ENCODE assay signal across 8 cellular contexts in the genomic region with DNA sequence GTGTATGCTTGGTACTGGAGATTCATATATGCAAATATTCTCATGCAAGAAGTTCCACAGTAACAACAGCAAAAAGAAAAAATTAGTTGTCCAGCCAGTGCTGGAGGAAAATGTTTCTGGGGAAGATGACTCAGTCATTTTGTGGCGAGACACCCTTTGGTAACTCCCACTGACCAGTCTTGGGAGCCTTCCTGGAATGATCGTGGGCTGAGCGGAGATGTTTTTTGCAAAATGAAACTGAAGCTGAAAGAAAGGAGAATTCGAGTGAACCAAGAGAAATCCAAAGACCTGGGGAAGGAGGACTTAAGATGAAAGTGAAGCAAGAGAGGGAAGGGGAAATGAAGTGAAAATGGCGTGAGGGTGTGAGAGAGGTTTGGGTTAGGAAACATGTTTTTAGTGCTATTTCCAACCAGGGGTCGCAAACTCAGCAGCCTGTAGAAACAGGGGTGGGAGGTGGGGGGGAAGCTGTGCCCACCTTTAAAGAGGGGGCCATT. TPM values are rescaled to one million over a fixed set of nuclear protein-coding genes. Genes with fewer than 3 reads are reported as not detected.
DNase-seq lines count a peak whose midpoint lies in the region; ATAC-seq and TF ChIP-seq lines count a peak whose summit lies in the region.

No MANE protein-coding gene starts in this region.

- intact Hi-C loops in activated CD8-positive, alpha-beta T cell treated with anti-CD3 and anti-CD28 coated beads for 36 hours (cut with micrococcal nuclease) = no loop called here
- intact Hi-C loops in sigmoid colon (cut with DNase I) = loop anchor here (5.0 kb wide), 1 partner anchor 438 kb away; a partner anchor contains a TSS

- H3K4me1 Mint-ChIP-seq in activated CD8-positive, alpha-beta T cell treated with anti-CD3 and anti-CD28 coated beads for 36 hours (ENCODE audit: low read depth) = peaks cover 22% of the 10 kb centered on the region

- TF ChIP-seq POLR2A in gastroesophageal sphincter (IDR thresholded peaks at IDR 0.05) = no peak
- TF ChIP-seq POLR2A in sigmoid colon (IDR thresholded peaks at IDR 0.05) = no peak

- CTCF ChIA-PET in activated CD8-positive, alpha-beta T cell treated with anti-CD3 and anti-CD28 coated beads for 36 hours (lab: Charles Lee) = interaction anchor here (1.3 kb wide), 1 partner anchor 33 kb away, joined by 7 read pairs; no protein-coding TSS in a partner anchor
- CTCF ChIA-PET in GM10248 (lab: Yijun Ruan, JAX) = interaction anchor here (0.9 to 3.3 kb wide), 4 partner anchors 12 to 253 kb away, joined by 3 to 14 read pairs (median 4); no protein-coding TSS in a partner anchor

- H3K27me3 ChIP-seq in gastroesophageal sphincter (no peaks in the 10 kb centered on the region), sigmoid colon (no peaks in the 10 kb centered on the region)

- H3K4me3 Mint-ChIP-seq in activated CD8-positive, alpha-beta T cell treated with anti-CD3 and anti-CD28 coated beads for 36 hours = peak overlapping the region; percentile 64

- POLR2A ChIA-PET in activated CD8-positive, alpha-beta T cell treated with anti-CD3 and anti-CD28 coated beads for 36 hours (lab: Charles Lee) = interaction anchor here (0.7 to 1.4 kb wide), 3 partner anchors 8 to 405 kb away, joined by 3 read pairs; no protein-coding TSS in a partner anchor
- POLR2A ChIA-PET in GM10248 (lab: Yijun Ruan, JAX) = interaction anchor here (0.6 to 1.1 kb wide), 2 partner anchors 9 to 12 kb away, joined by 3 to 6 read pairs; no protein-coding TSS in a partner anchor

- peaks cover 2% of the 10 kb centered on the region for H3K36me3 Mint-ChIP-seq in activated CD8-positive, alpha-beta T cell treated with anti-CD3 and anti-CD28 coated beads for 36 hours (ENCODE audit: low read depth)

- in situ Hi-C loops in ACHN (cut with HindIII; ENCODE audit: low pct_ligation_motif_present, low pct_unique_long_range_greater_than_20kb, low sequenced_read_pairs) = no loop called here

- H3K4me3 ChIP-seq in gastroesophageal sphincter (peak overlapping the region; percentile 6 to 42), sigmoid colon (peak overlapping the region in 3 of 4 donors; percentile 22 to 39 (median 27))

- H3K36me3 ChIP-seq in gastroesophageal sphincter = peaks cover 0 to 31% of the 10 kb centered on the region in 2 donors
- peaks cover 0 to 27% (median 11%) of the 10 kb centered on the region in 4 donors for H3K36me3 ChIP-seq in sigmoid colon

- ATAC-seq in activated CD8-positive, alpha-beta T cell treated with anti-CD3 and anti-CD28 coated beads for 36 hours = peak; percentile 35
- ATAC-seq in gastroesophageal sphincter (peak; percentile 52), HG03025 (IDR thresholded peaks at IDR 0.05; ENCODE audit: low FRiP score, unreplicated experiment) (no peak)

- H3K9me3 ChIP-seq in gastroesophageal sphincter (no peaks in the 10 kb centered on the region), sigmoid colon (no peaks in the 10 kb centered on the region)

- peaks cover 17% of the 10 kb centered on the region for H3K27me3 Mint-ChIP-seq in activated CD8-positive, alpha-beta T cell treated with anti-CD3 and anti-CD28 coated beads for 36 hours

- DNase-seq in ACHN = peak; percentile 91
- DNase-seq in HPDE6-E6E7 (ENCODE audit: extremely low spot score) = peak; percentile 75
- peak; percentile 56 for DNase-seq in activated CD8-positive, alpha-beta T cell treated with anti-CD3 and anti-CD28 coated beads for 36 hours
- DNase-seq in sigmoid colon = peak; percentile 81
- no peak for DNase-seq in NCI-H345 treated with DMSO at 0.1 percent for 48 hours (lab: John Stamatoyannopoulos, UW; ENCODE audit: unreplicated experiment)
- DNase-seq in GM10248 (ENCODE audit: extremely low spot score) = no peak

- peaks cover 7 to 85% (median 33%) of the 10 kb centered on the region in 3 donors for H3K4me1 ChIP-seq in gastroesophageal sphincter
- H3K4me1 ChIP-seq in sigmoid colon = peaks cover 0 to 69% (median 59%) of the 10 kb centered on the region in 4 donors

- no peaks in the 10 kb centered on the region for H3K9me3 Mint-ChIP-seq in activated CD8-positive, alpha-beta T cell treated with anti-CD3 and anti-CD28 coated beads for 36 hours

- peak overlapping the region; percentile 84 for H3K27ac Mint-ChIP-seq in activated CD8-positive, alpha-beta T cell treated with anti-CD3 and anti-CD28 coated beads for 36 hours

- no peak for TF ChIP-seq EP300 in gastroesophageal sphincter (IDR thresholded peaks at IDR 0.05)
- TF ChIP-seq EP300 in sigmoid colon (IDR thresholded peaks at IDR 0.05) = no peak

- TF ChIP-seq CTCF in activated CD8-positive, alpha-beta T cell treated with anti-CD3 and anti-CD28 coated beads for 36 hours (IDR thresholded peaks at IDR 0.05) = no peak
- TF ChIP-seq CTCF in gastroesophageal sphincter (IDR thresholded peaks at IDR 0.05) (no peak), sigmoid colon (IDR thresholded peaks at IDR 0.05) (no peak), GM10248 (IDR thresholded peaks at IDR 0.05; ENCODE audit: control extremely low read depth, extremely low read depth, low read depth, missing control alignments) (no peak)

- WGBS in gastroesophageal sphincter (ENCODE audit: low coverage in 1 of 2), 2 donors = 11 to 12% methylated on average over 6 of the region's 6 CpGs
- 34 to 68% methylated on average over 6 of the region's 6 CpGs for WGBS in sigmoid colon, 2 donors

- H3K27ac ChIP-seq in gastroesophageal sphincter = peak overlapping the region; percentile 27 to 96 (median 74)
- H3K27ac ChIP-seq in sigmoid colon = peak overlapping the region; percentile 70 to 96 (median 77)

RNA-seq across cellular contexts. Expression of a gene that starts 5.2 kb away (rescaled TPM):
- total RNA-seq in activated CD8-positive, alpha-beta T cell treated with anti-CD3 and anti-CD28 coated beads for 36 hours = 1 to 10 TPM; 1.3 to 1.9 TPM
- total RNA-seq in gastroesophageal sphincter (100 to 1,000 TPM in 1 of 4 donors, 10 to 100 TPM in 3; 53.9 to 115 (median 69.2) TPM), sigmoid colon (10 to 100 TPM; 28.1 to 61.6 (median 44.2) TPM)
- 1 to 10 TPM; 5.5 to 9.9 (median 8.4) TPM for polyA plus RNA-seq in sigmoid colon

RNA-seq across cellular contexts. Expression of a gene that starts 49.1 kb away (rescaled TPM):
- under 1 TPM in 1 of 2 experiments, not detected in 1; 0.59 TPM for total RNA-seq in activated CD8-positive, alpha-beta T cell treated with anti-CD3 and anti-CD28 coated beads for 36 hours
- total RNA-seq in gastroesophageal sphincter (1 to 10 TPM; 4.2 to 9.0 (median 6.3) TPM), sigmoid colon (1 to 10 TPM in 3 of 4 donors, under 1 TPM in 1; 0.68 to 2.5 (median 1.8) TPM)
- 1 to 10 TPM; 2.2 to 7.6 (median 4.2) TPM for polyA plus RNA-seq in sigmoid colon

RNA-seq across cellular contexts. Expression of a gene that starts 51.6 kb away (rescaled TPM):
- 10 to 100 TPM; 16.9 to 19.2 TPM for total RNA-seq in activated CD8-positive, alpha-beta T cell treated with anti-CD3 and anti-CD28 coated beads for 36 hours
- 10 to 100 TPM; 28.9 to 37.8 (median 34.3) TPM for total RNA-seq in gastroesophageal sphincter
- 10 to 100 TPM; 17.1 to 21.3 (median 18.8) TPM for total RNA-seq in sigmoid colon
- 10 to 100 TPM; 14.4 to 22.2 (median 21.5) TPM for polyA plus RNA-seq in sigmoid colon

Comparison
In these comparisons a context has a peak if more than half of its experiments do, and no peak if none do; other contexts are left out.
1. DNase-seq: peak in ACHN (single experiment), HPDE6-E6E7 (single experiment), activated CD8-positive, alpha-beta T cell treated with anti-CD3 and anti-CD28 coated beads for 36 hours (single experiment) and sigmoid colon (single experiment); none in NCI-H345 treated with DMSO at 0.1 percent for 48 hours (single experiment) and GM10248 (single experiment).
2. RNA of a gene that starts 5.2 kb away (total RNA-seq): 53.9 to 115 TPM in gastroesophageal sphincter and 28.1 to 61.6 TPM in sigmoid colon; 1.3 to 1.9 TPM in activated CD8-positive, alpha-beta T cell treated with anti-CD3 and anti-CD28 coated beads for 36 hours; every median in the first group is over 10 times any median in the second.